16 cellular contexts compared by ENCODE assay signal in genomic region chr2:98703738-98704137, GRCh38. TPM values are rescaled to one million over a fixed set of nuclear protein-coding genes. Genes with fewer than 3 reads are reported as not detected.
A peak's percentile ranks its signal among the peaks of the same experiment; 100 is the strongest.
DNase-seq lines count a peak whose midpoint lies in the region; ATAC-seq and TF ChIP-seq lines count a peak whose summit lies in the region.
"Had no signal": no experiment of that assay in that cellular context is flagged by ENCODE, and none has a peak within 500 bp of the region (broad histone marks: within the 10 kb centered on the region; RNA-seq: fewer than 3 reads in every experiment).

No MANE protein-coding gene starts in this region.

- CTCF ChIA-PET in T-cell (lab: Charles Lee), result interaction anchor here (0.7 to 1.3 kb wide), 3 partner anchors 9 to 54 kb away, joined by 3 read pairs; no protein-coding TSS in a partner anchor
- CTCF ChIA-PET in RWPE1 (lab: Yijun Ruan, JAX), result interaction anchor here (1.6 kb wide), 1 partner anchor 54 kb away, joined by 4 read pairs; no protein-coding TSS in a partner anchor

- no peaks in the 10 kb centered on the region for H3K79me2 ChIP-seq in smooth muscle cell (ENCODE audit: low read depth)

- H3F3A ChIP-seq in smooth muscle cell (ENCODE audit: low read depth), result peaks cover 21% of the 10 kb centered on the region

- peaks cover 25% of the 10 kb centered on the region for H3K36me3 Mint-ChIP-seq in activated CD4-positive, alpha-beta T cell treated with anti-CD3 and anti-CD28 coated beads, Interleukin-2, amount 10 ng/mL, durations not matched to agents 24 days and 14 days (ENCODE audit: low read depth)
- H3K36me3 Mint-ChIP-seq in T-cell, result peaks cover 29% of the 10 kb centered on the region

- H3K27ac ChIP-seq in heart left ventricle (peak overlapping the region in 11 of 12 donors; percentile 63 to 83 (median 68)), smooth muscle cell (ENCODE audit: low read depth) (peak overlapping the region; percentile 68), RWPE1 (no peak overlapping the region)
- H3K27ac ChIP-seq: vagina had no signal

- no peak overlapping the region for H3K4me2 ChIP-seq in smooth muscle cell

- H3K9me3 Mint-ChIP-seq in activated CD4-positive, alpha-beta T cell treated with anti-CD3 and anti-CD28 coated beads, Interleukin-2, amount 10 ng/mL, durations not matched to agents 24 days and 14 days, result no peaks in the 10 kb centered on the region
- H3K9me3 Mint-ChIP-seq in T-cell, result no peaks in the 10 kb centered on the region

- H3K4me3 Mint-ChIP-seq in activated CD4-positive, alpha-beta T cell treated with anti-CD3 and anti-CD28 coated beads, Interleukin-2, amount 10 ng/mL, durations not matched to agents 24 days and 14 days, result no peak overlapping the region
- H3K4me3 Mint-ChIP-seq in T-cell, result peak overlapping the region in 2 of 3 donors; percentile 13 to 60

- H3K9me3 ChIP-seq in heart left ventricle (no peaks in the 10 kb centered on the region), smooth muscle cell (replicated peaks; ENCODE audit: low read depth) (no peaks in the 10 kb centered on the region)
- H3K9me3 ChIP-seq: vagina had no signal

- H3K27me3 Mint-ChIP-seq in activated CD4-positive, alpha-beta T cell treated with anti-CD3 and anti-CD28 coated beads, Interleukin-2, amount 10 ng/mL, durations not matched to agents 24 days and 14 days, result no peaks in the 10 kb centered on the region
- H3K27me3 Mint-ChIP-seq in T-cell, result no peaks in the 10 kb centered on the region

- peaks cover 48% of the 10 kb centered on the region for H3K4me1 Mint-ChIP-seq in activated CD4-positive, alpha-beta T cell treated with anti-CD3 and anti-CD28 coated beads, Interleukin-2, amount 10 ng/mL, durations not matched to agents 24 days and 14 days
- H3K4me1 Mint-ChIP-seq in T-cell, result peaks cover 78 to 85% (median 81%) of the 10 kb centered on the region in 3 donors

- H2AFZ ChIP-seq in smooth muscle cell (ENCODE audit: low read depth), result peak overlapping the region; percentile 94

- TF ChIP-seq POLR2A in heart left ventricle (IDR thresholded peaks at IDR 0.05), result no peak

- H3K4me1 ChIP-seq in heart left ventricle (peaks cover 6 to 84% (median 56%) of the 10 kb centered on the region in 12 donors), smooth muscle cell (ENCODE audit: low read depth) (no peaks in the 10 kb centered on the region)

- no peak for DNase-seq in activated CD4-positive, alpha-beta T cell treated with anti-CD3 and anti-CD28 coated beads, Interleukin-2, amount 10 ng/mL, durations not matched to agents 24 days and 14 days
- DNase-seq in activated CD4-positive, alpha-beta T cell treated with anti-CD3 and anti-CD28 coated beads for 1 hour, result no peak
- DNase-seq in T-cell (no peak), heart left ventricle (peak in 2 of 5 donors; percentile 40 to 41), smooth muscle cell (lab: John Stamatoyannopoulos, UW; ENCODE audit: unreplicated experiment) (no peak), AG08396 (ENCODE audit: low spot score) (no peak), RWPE1 (ENCODE audit: low spot score) (no peak)
- DNase-seq: activated CD4-positive, alpha-beta T cell treated with anti-CD3 and anti-CD28 coated beads for 48 hours; activated gamma-delta T cell treated with Interleukin-2 at 50 U/mL for 16 hours; kidney glomerular epithelial cell; NCI-H2081 treated with DMSO at 0.1 percent for 48 hours; NCI-H748 treated with DMSO at 0.1 percent for 48 hours; stimulated activated CD4-positive, alpha-beta T cell treated with anti-CD3 and anti-CD28 coated beads, Interleukin-2, amount 100 ng/mL, for 24 hours had no signal

- POLR2A ChIA-PET in T-cell (lab: Charles Lee) (interaction anchor here in 1 of 2 donors (1.5 kb wide), 1 partner anchor 16 kb away, joined by 4 read pairs; no protein-coding TSS in a partner anchor), RWPE1 (lab: Yijun Ruan, JAX; ENCODE audit: low non-redundant PET) (no interaction called here)

- 50 to 71% (median 66%) methylated on average over 5 of the region's 5 CpGs for WGBS in heart left ventricle, 4 donors
- 49% methylated on average over 5 of the region's 5 CpGs for WGBS in smooth muscle cell (ENCODE audit: low lambda C conversion rate)

- intact Hi-C loops in activated CD4-positive, alpha-beta T cell treated with anti-CD3 and anti-CD28 coated beads, Interleukin-2, amount 10 ng/mL, durations not matched to agents 24 days and 14 days (cut with micrococcal nuclease), result no loop called here
- intact Hi-C loops in heart left ventricle (cut with DNase I), result no loop called here

- H3K4me3 ChIP-seq in heart left ventricle (no peak overlapping the region), smooth muscle cell (no peak overlapping the region)
- H3K4me3 ChIP-seq: cardiac muscle cell, vagina had no signal

- H3K36me3 ChIP-seq in heart left ventricle (peaks cover 0 to 8% (median 0%) of the 10 kb centered on the region in 9 donors), smooth muscle cell (ENCODE audit: low read depth) (no peaks in the 10 kb centered on the region)
- H3K36me3 ChIP-seq: cardiac muscle cell, vagina had no signal

- ATAC-seq in T-cell (replicated peaks in 1 of 4) (peak in 1 of 4 experiments; percentile 26), heart left ventricle (peak in 3 of 4 donors; percentile 23 to 66 (median 60)), GM21360 (IDR thresholded peaks at IDR 0.05; ENCODE audit: unreplicated experiment) (no peak)

- H3K27ac Mint-ChIP-seq in activated CD4-positive, alpha-beta T cell treated with anti-CD3 and anti-CD28 coated beads, Interleukin-2, amount 10 ng/mL, durations not matched to agents 24 days and 14 days, result peak overlapping the region; percentile 34
- peak overlapping the region; percentile 71 to 74 for H3K27ac Mint-ChIP-seq in T-cell

- H3K27me3 ChIP-seq in heart left ventricle (no peaks in the 10 kb centered on the region), smooth muscle cell (ENCODE audit: low read depth) (no peaks in the 10 kb centered on the region)
- H3K27me3 ChIP-seq: cardiac muscle cell, vagina had no signal

- H3K9ac ChIP-seq in smooth muscle cell (ENCODE audit: low read depth), result no peak overlapping the region

- no peak for TF ChIP-seq CTCF in heart left ventricle (IDR thresholded peaks at IDR 0.05)
- no peak for TF ChIP-seq CTCF in smooth muscle cell (IDR thresholded peaks at IDR 0.05; ENCODE audit: borderline replicate concordance, insufficient read depth, poor library complexity, severe bottlenecking)
- TF ChIP-seq CTCF in RWPE1 (conservative IDR thresholded peaks at IDR 0.05; ENCODE audit: low read depth), result no peak

- no peaks in the 10 kb centered on the region for H4K20me1 ChIP-seq in smooth muscle cell (ENCODE audit: low read depth)

RNA-seq across cellular contexts. Expression of gene MGAT4A, which starts 27.2 kb away (rescaled TPM):
- 48.8 and 49.2 TPM in 2 replicates for total RNA-seq in activated CD4-positive, alpha-beta T cell treated with anti-CD3 and anti-CD28 coated beads, Interleukin-2, amount 10 ng/mL, durations not matched to agents 24 days and 14 days
- total RNA-seq in T-cell (100 to 1,000 TPM; 185 to 220 (median 199) TPM), heart left ventricle (10 to 100 TPM; 10.2 to 45.0 (median 18.2) TPM), smooth muscle cell (3.3 and 8.9 TPM in 2 replicates)
- polyA plus RNA-seq in heart left ventricle (1 to 10 TPM; 4.2 to 6.7 TPM), smooth muscle cell (0.12 and 1.4 TPM in 2 replicates)
